1 cellular context compared by ENCODE assay signal in the genomic region with DNA sequence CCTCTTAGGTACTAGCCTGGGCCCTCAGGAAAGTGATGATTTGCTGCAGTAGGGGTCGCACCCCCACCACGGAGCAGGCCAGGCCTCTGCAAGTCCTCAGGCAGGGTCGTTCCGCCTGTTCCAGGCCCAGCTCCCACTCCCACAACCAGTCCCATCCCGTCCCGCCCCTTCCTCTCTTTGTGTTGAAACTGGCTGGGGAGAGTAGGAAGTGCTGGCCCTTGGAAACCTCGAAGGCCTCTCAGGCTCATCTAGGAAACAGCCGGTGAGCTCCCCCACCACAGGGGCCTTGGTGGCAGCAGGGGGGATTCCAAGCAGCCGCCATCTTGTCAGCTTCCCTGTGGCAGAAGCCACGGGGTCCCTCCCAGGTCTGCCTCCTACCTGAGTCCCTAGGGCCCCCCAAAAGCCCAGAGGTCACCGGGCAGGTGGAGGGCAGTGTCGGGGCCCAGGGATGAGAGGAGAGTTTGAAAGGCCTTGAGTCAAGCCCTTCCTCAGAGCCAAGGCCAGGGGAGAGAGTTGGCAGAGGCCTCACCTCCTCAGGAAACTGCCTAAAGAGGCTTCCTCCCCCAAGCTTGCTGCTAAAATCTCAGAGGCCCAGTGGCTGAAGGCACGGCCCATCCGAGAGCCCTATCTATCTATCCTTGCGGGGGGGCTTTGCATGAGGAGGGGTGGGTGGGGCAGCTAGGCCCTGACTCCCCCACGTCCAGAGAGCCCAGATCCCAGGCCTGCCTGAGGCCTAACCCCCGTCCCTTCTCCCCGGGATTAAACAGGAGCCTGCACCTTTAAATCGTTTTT.
TF ChIP-seq lines count a peak whose summit lies in the region.

No MANE protein-coding gene starts in this region.

TF ChIP-seq in GM12878, 131 proteins besides CTCF, POLR2A, EP300 and RAD21:
- TF ChIP-seq YY1 (IDR thresholded peaks at IDR 0.05; ENCODE audit: low read depth, low read length): 0 out of 2 replicates have a peak, but pooled peaks have one; percentile 8
- TF ChIP-seq, protein P1, sequence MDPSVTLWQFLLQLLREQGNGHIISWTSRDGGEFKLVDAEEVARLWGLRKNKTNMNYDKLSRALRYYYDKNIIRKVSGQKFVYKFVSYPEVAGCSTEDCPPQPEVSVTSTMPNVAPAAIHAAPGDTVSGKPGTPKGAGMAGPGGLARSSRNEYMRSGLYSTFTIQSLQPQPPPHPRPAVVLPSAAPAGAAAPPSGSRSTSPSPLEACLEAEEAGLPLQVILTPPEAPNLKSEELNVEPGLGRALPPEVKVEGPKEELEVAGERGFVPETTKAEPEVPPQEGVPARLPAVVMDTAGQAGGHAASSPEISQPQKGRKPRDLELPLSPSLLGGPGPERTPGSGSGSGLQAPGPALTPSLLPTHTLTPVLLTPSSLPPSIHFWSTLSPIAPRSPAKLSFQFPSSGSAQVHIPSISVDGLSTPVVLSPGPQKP (IDR thresholded peaks at IDR 0.05; ENCODE audit: low read depth, low read length): no peak
- TF ChIP-seq, protein P2, sequence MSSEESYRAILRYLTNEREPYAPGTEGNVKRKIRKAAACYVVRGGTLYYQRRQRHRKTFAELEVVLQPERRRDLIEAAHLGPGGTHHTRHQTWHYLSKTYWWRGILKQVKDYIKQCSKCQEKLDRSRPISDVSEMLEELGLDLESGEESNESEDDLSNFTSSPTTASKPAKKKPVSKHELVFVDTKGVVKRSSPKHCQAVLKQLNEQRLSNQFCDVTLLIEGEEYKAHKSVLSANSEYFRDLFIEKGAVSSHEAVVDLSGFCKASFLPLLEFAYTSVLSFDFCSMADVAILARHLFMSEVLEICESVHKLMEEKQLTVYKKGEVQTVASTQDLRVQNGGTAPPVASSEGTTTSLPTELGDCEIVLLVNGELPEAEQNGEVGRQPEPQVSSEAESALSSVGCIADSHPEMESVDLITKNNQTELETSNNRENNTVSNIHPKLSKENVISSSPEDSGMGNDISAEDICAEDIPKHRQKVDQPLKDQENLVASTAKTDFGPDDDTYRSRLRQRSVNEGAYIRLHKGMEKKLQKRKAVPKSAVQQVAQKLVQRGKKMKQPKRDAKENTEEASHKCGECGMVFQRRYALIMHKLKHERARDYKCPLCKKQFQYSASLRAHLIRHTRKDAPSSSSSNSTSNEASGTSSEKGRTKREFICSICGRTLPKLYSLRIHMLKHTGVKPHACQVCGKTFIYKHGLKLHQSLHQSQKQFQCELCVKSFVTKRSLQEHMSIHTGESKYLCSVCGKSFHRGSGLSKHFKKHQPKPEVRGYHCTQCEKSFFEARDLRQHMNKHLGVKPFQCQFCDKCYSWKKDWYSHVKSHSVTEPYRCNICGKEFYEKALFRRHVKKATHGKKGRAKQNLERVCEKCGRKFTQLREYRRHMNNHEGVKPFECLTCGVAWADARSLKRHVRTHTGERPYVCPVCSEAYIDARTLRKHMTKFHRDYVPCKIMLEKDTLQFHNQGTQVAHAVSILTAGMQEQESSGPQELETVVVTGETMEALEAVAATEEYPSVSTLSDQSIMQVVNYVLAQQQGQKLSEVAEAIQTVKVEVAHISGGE (CRISPR knock-in tag; IDR thresholded peaks at IDR 0.05): no peak
